ENCODE assay signal across 1 cellular context in the genomic region with DNA sequence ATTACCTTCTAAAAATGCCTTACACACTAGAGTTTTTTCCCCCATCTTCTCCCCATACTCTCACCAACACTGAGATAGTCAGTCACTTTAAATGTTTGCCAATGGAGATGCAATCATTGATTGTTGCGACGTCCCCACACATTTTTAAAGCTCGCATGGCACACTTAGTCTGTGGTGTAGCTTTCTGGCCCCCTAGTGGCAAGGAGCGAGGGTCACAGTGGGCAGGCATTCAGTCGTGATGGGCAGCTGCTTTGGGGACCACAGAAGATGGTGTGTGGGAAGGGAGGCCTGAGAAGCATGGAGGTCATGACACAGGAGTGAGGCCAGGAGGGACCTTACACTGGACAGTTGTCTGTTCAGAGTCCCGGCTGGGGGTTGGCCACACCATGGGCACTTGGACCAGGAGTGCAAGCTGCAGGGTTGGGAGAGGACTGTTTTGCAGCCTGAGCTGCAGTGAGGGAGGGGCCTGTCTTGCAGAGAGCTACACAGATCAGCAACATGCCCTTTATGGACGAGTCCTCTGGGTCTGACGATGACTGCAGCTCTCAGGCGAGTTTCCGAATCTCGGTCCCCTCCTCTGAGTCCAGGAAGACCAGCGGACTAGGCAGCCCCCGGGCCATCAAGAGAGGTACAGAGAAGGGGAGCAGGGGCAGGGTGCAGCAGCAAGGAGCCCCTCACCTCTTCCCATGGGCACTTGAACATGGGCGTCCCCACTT.
TF ChIP-seq lines count a peak whose summit lies in the region.

No MANE protein-coding gene starts in this region.

TF ChIP-seq in GM12878, 131 proteins besides CTCF, POLR2A, EP300 and RAD21:
- TF ChIP-seq ETV6 (conservative IDR thresholded peaks at IDR 0.05 in 1 of 2, IDR thresholded peaks at IDR 0.05 in 1 of 2; ENCODE audit: borderline replicate concordance in 1 of 2, low read depth in 1 of 2): no peak
- TF ChIP-seq, protein P1, sequence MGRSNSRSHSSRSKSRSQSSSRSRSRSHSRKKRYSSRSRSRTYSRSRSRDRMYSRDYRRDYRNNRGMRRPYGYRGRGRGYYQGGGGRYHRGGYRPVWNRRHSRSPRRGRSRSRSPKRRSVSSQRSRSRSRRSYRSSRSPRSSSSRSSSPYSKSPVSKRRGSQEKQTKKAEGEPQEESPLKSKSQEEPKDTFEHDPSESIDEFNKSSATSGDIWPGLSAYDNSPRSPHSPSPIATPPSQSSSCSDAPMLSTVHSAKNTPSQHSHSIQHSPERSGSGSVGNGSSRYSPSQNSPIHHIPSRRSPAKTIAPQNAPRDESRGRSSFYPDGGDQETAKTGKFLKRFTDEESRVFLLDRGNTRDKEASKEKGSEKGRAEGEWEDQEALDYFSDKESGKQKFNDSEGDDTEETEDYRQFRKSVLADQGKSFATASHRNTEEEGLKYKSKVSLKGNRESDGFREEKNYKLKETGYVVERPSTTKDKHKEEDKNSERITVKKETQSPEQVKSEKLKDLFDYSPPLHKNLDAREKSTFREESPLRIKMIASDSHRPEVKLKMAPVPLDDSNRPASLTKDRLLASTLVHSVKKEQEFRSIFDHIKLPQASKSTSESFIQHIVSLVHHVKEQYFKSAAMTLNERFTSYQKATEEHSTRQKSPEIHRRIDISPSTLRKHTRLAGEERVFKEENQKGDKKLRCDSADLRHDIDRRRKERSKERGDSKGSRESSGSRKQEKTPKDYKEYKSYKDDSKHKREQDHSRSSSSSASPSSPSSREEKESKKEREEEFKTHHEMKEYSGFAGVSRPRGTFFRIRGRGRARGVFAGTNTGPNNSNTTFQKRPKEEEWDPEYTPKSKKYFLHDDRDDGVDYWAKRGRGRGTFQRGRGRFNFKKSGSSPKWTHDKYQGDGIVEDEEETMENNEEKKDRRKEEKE (IDR thresholded peaks at IDR 0.05): no peak
- peak; percentile 70 for TF ChIP-seq YY1 (IDR thresholded peaks at IDR 0.05; ENCODE audit: low read depth, low read length)
- peak; percentile 8; the same call in 1 of the 2 replicates for TF ChIP-seq IRF4 (IDR thresholded peaks at IDR 0.05; ENCODE audit: low read depth, low read length)
- TF ChIP-seq HDGF (IDR thresholded peaks at IDR 0.05): 0 out of 2 replicates have a peak, but pooled peaks have one; percentile 20
- TF ChIP-seq POLR2AphosphoS5 (IDR thresholded peaks at IDR 0.05; ENCODE audit: low read length): no peak
- peak in 1 of 2 experiments; percentile 27; a peak in 1 of 4 replicates for TF ChIP-seq BHLHE40 (IDR thresholded peaks at IDR 0.05; ENCODE audit: borderline replicate concordance in 1 of 2, low read depth in 2 of 2, low read length in 1 of 2)
- TF ChIP-seq, protein P2, sequence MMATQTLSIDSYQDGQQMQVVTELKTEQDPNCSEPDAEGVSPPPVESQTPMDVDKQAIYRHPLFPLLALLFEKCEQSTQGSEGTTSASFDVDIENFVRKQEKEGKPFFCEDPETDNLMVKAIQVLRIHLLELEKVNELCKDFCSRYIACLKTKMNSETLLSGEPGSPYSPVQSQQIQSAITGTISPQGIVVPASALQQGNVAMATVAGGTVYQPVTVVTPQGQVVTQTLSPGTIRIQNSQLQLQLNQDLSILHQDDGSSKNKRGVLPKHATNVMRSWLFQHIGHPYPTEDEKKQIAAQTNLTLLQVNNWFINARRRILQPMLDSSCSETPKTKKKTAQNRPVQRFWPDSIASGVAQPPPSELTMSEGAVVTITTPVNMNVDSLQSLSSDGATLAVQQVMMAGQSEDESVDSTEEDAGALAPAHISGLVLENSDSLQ (IDR thresholded peaks at IDR 0.05): peak; percentile 92
- TF ChIP-seq SMC3 (IDR thresholded peaks at IDR 0.05; ENCODE audit: borderline replicate concordance, low read length): peak; percentile 98
- peak; percentile 74 for TF ChIP-seq RUNX3 (IDR thresholded peaks at IDR 0.05; ENCODE audit: low read length)
- TF ChIP-seq, protein P3, sequence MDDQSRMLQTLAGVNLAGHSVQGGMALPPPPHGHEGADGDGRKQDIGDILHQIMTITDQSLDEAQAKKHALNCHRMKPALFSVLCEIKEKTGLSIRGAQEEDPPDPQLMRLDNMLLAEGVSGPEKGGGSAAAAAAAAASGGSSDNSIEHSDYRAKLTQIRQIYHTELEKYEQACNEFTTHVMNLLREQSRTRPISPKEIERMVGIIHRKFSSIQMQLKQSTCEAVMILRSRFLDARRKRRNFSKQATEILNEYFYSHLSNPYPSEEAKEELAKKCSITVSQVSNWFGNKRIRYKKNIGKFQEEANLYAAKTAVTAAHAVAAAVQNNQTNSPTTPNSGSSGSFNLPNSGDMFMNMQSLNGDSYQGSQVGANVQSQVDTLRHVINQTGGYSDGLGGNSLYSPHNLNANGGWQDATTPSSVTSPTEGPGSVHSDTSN (IDR thresholded peaks at IDR 0.05; ENCODE audit: insufficient replicate concordance, low read depth, low read length): peak; percentile 83
- 0 out of 2 replicates have a peak, but pooled peaks have one; percentile 12 for TF ChIP-seq PAX5 (IDR thresholded peaks at IDR 0.05; ENCODE audit: borderline replicate concordance, low read depth, low read length)
- 0 out of 2 replicates have a peak, but pooled peaks have one; percentile 11 for TF ChIP-seq HCFC1 (IDR thresholded peaks at IDR 0.05; ENCODE audit: low read length)
